Comparison of ENCODE assay signal across 1 cellular context in genomic region chr19:58182989-58183821, GRCh38.
A peak's percentile ranks its signal among the peaks of the same experiment; 100 is the strongest.
TF ChIP-seq lines count a peak whose summit lies in the region.

ZNF274 (plus strand) TSS chr19:58183061; CDS start chr19:58183966, 905 bp downstream.

TF ChIP-seq in K562, 482 proteins besides CTCF, POLR2A, EP300 and RAD21 (continued from another document and continues in another):
- TF ChIP-seq SOX6 (IDR thresholded peaks at IDR 0.05) (peak; percentile 50; the same call in 1 of the 2 replicates), TAF1 (IDR thresholded peaks at IDR 0.05; ENCODE audit: control insufficient read depth, extremely low read depth, insufficient read depth, low read length, severe bottlenecking) (peak; percentile 57), CHD1 (IDR thresholded peaks at IDR 0.05; ENCODE audit: low read length) (peak; percentile 79), SMAD3 (CRISPR knock-in tag; conservative IDR thresholded peaks at IDR 0.05) (no peak), STAG1 (CRISPR knock-in tag; IDR thresholded peaks at IDR 0.05; ENCODE audit: borderline replicate concordance) (0 out of 2 replicates have a peak, but pooled peaks have one; percentile 23), ZNF217 (CRISPR knock-in tag; IDR thresholded peaks at IDR 0.05) (peak; percentile 1; the same call in 1 of the 2 replicates), FOXA3 (CRISPR knock-in tag; conservative IDR thresholded peaks at IDR 0.05 in 1 of 2, IDR thresholded peaks at IDR 0.05 in 1 of 2) (0 out of 4 replicates have a peak, but pooled peaks of 1 of the 2 experiments have one; percentile 62), ZNF431 (CRISPR knock-in tag; IDR thresholded peaks at IDR 0.05) (no peak; the same call in 1 of the 2 replicates), ELF4 (CRISPR knock-in tag; IDR thresholded peaks at IDR 0.05) (peak; percentile 79), ZNF263 (CRISPR knock-in tag; IDR thresholded peaks at IDR 0.05; ENCODE audit: borderline replicate concordance) (peak; percentile 55), ZBTB40 (IDR thresholded peaks at IDR 0.05) (peak; percentile 88), ZBTB40 (CRISPR knock-in tag; IDR thresholded peaks at IDR 0.05) (no peak), TARDBP (IDR thresholded peaks at IDR 0.05) (peak; percentile 36; the same call in 1 of the 2 replicates), CREB3L1 (IDR thresholded peaks at IDR 0.05; ENCODE audit: borderline replicate concordance, low read depth) (peak; percentile 96), NFIC (IDR thresholded peaks at IDR 0.05) (0 out of 2 replicates have a peak, but pooled peaks have one; percentile 30), RB1 (IDR thresholded peaks at IDR 0.05; ENCODE audit: low read depth) (peak; percentile 63; the same call in 1 of the 2 replicates), ETV5 (CRISPR knock-in tag; IDR thresholded peaks at IDR 0.05; ENCODE audit: low read depth) (peak; percentile 83), KDM5B (IDR thresholded peaks at IDR 0.05; ENCODE audit: insufficient replicate concordance, low read depth, low read length) (peak; percentile 79), EHMT2 (IDR thresholded peaks at IDR 0.05) (0 out of 2 replicates have a peak, but pooled peaks have one; percentile 41), ZNF57 (CRISPR knock-in tag; IDR thresholded peaks at IDR 0.05) (0 out of 2 replicates have a peak, but pooled peaks have one; percentile 33), POLR2B (IDR thresholded peaks at IDR 0.05; ENCODE audit: low read depth, partially characterized antibody) (peak; percentile 95), SAFB2 (IDR thresholded peaks at IDR 0.05; ENCODE audit: borderline replicate concordance, low read depth, low read length, severe bottlenecking) (no peak), ZNF143 (CRISPR knock-in tag; IDR thresholded peaks at IDR 0.05) (peak; percentile 98), HDAC8 (tag; IDR thresholded peaks at IDR 0.05) (peak; percentile 83; the same call in 1 of the 2 replicates), ZNF121 (CRISPR knock-in tag; conservative IDR thresholded peaks at IDR 0.05) (no peak), FOXK1 (CRISPR knock-in tag; IDR thresholded peaks at IDR 0.05; ENCODE audit: borderline replicate concordance) (peak; percentile 61; the same call in 1 of the 2 replicates), FUS (optimal IDR thresholded peaks at IDR 0.05; ENCODE audit: low read depth, low read length) (peak; percentile 45), FOXP1 (CRISPR knock-in tag; IDR thresholded peaks at IDR 0.05) (peak; percentile 88; the same call in 1 of the 2 replicates), ETS2 (tag; IDR thresholded peaks at IDR 0.05; ENCODE audit: borderline replicate concordance, poor library complexity, severe bottlenecking) (peak; percentile 21), POLR2AphosphoS2 (IDR thresholded peaks at IDR 0.05; ENCODE audit: low read length) (0 out of 2 replicates have a peak, but pooled peaks have one; percentile 48), HMG20A (CRISPR knock-in tag; conservative IDR thresholded peaks at IDR 0.05) (no peak), ADNP (tag; IDR thresholded peaks at IDR 0.05) (no peak), SIN3B (IDR thresholded peaks at IDR 0.05; ENCODE audit: low read depth) (peak; percentile 22; the same call in 1 of the 2 replicates), HDGF (IDR thresholded peaks at IDR 0.05) (no peak), U2AF1 (optimal IDR thresholded peaks at IDR 0.05; ENCODE audit: low read depth, low read length) (peak; percentile 86), KDM2B (CRISPR knock-in tag; IDR thresholded peaks at IDR 0.05) (no peak), ZNF277 (CRISPR knock-in tag; IDR thresholded peaks at IDR 0.05; ENCODE audit: borderline replicate concordance) (no peak), DPF2 (IDR thresholded peaks at IDR 0.05) (peak; percentile 69), GATAD2A (IDR thresholded peaks at IDR 0.05) (peak; percentile 67; the same call in 1 of the 2 replicates), ZBTB26 (CRISPR knock-in tag; IDR thresholded peaks at IDR 0.05) (0 out of 2 replicates have a peak, but pooled peaks have one; percentile 6), NCOA1 (IDR thresholded peaks at IDR 0.05; ENCODE audit: low read depth) (0 out of 2 replicates have a peak, but pooled peaks have one; percentile 16), MYC (IDR thresholded peaks at IDR 0.05; ENCODE audit: low read depth, low read length) (peak; percentile 91), MYC (CRISPR knock-in tag; IDR thresholded peaks at IDR 0.05; ENCODE audit: borderline replicate concordance, low read depth) (no peak), ZBTB12 (CRISPR knock-in tag; IDR thresholded peaks at IDR 0.05) (peak; percentile 59; the same call in 1 of the 2 replicates), RCOR1 (IDR thresholded peaks at IDR 0.05; ENCODE audit: borderline replicate concordance in 1 of 2, low read depth in 2 of 2, low read length in 2 of 2) (peak in 1 of 2 experiments; percentile 49; a peak in 1 of 4 replicates), E2F4 (CRISPR knock-in tag; IDR thresholded peaks at IDR 0.05; ENCODE audit: low read depth) (peak; percentile 76; the same call in 1 of the 2 replicates), PHF20 (IDR thresholded peaks at IDR 0.05; ENCODE audit: partially characterized antibody) (peak; percentile 89), MTA3 (IDR thresholded peaks at IDR 0.05; ENCODE audit: borderline replicate concordance) (peak; percentile 74; the same call in 1 of the 2 replicates), TFAM (CRISPR knock-in tag; conservative IDR thresholded peaks at IDR 0.05) (no peak), BRD4 (IDR thresholded peaks at IDR 0.05) (peak; percentile 89; the same call in 1 of the 2 replicates), LARP7 (IDR thresholded peaks at IDR 0.05) (0 out of 2 replicates have a peak, but pooled peaks have one; percentile 9)
